20 cellular contexts compared by ENCODE assay signal in genomic region chr1:163048970-163049680, GRCh38. TPM values are rescaled to one million over a fixed set of nuclear protein-coding genes. Genes with fewer than 3 reads are reported as not detected.
"Had no signal": no experiment of that assay in that cellular context is flagged by ENCODE, and none has a peak within 500 bp of the region (broad histone marks: within the 10 kb centered on the region; RNA-seq: fewer than 3 reads in every experiment).

No MANE protein-coding gene starts in this region.

- H3K27ac ChIP-seq: foreskin keratinocyte, right atrium auricular region, transverse colon had no signal

- ATAC-seq: activated naive CD8-positive, alpha-beta T cell treated with anti-CD3 and anti-CD28 coated beads, Interleukin-2, amount 50 U/mL, for 24 hours; activated T-helper 17 cell treated with anti-CD3 and anti-CD28 coated beads, Interleukin-2, amount 50 U/mL, for 72 hours; effector memory CD8-positive, alpha-beta T cell; foreskin keratinocyte; left ventricle myocardium superior; natural killer cell had no signal

- H3K27me3 ChIP-seq: foreskin keratinocyte, right atrium auricular region, transverse colon had no signal

- H3K36me3 ChIP-seq: right atrium auricular region, transverse colon had no signal

- H3K4me3 ChIP-seq: right atrium auricular region, transverse colon had no signal

- DNase-seq: activated CD4-positive, alpha-beta T cell treated with anti-CD3 and anti-CD28 coated beads for 1 hour; activated CD4-positive, alpha-beta T cell treated with anti-CD3 and anti-CD28 coated beads, Interleukin-2, amount 50 U/mL, for 48 hours; activated naive CD4-positive, alpha-beta T cell treated with Interleukin-2 at 50 U/mL for 16 hours; activated naive CD8-positive, alpha-beta T cell treated with anti-CD3 and anti-CD28 coated beads, Interleukin-2, amount 50 U/mL, for 24 hours; aorta; cerebellar nuclear complex; effector memory CD8-positive, alpha-beta T cell; foreskin keratinocyte; left ventricle myocardium superior; mesendoderm; natural killer cell; occipital lobe; small intestine; stimulated activated CD4-positive, alpha-beta T cell treated with anti-CD3 and anti-CD28 coated beads, Interleukin-4, amount 100 ng/mL, for 24 hours; stimulated activated CD8-positive, alpha-beta memory T cell treated with anti-CD3 and anti-CD28 coated beads, Interleukin-4, amount 100 ng/mL, for 48 hours; stimulated activated naive CD4-positive, alpha-beta T cell treated with Interleukin-2 at 50 U/mL for 16 hours; substantia nigra; transverse colon had no signal

- H3K9me3 ChIP-seq: right atrium auricular region, transverse colon had no signal

RNA-seq across cellular contexts. Expression of gene RGS4, which starts 20.0 kb away (rescaled TPM):
- total RNA-seq: activated T-helper 17 cell treated with anti-CD3 and anti-CD28 coated beads, Interleukin-2, amount 50 U/mL, for 72 hours; natural killer cell had no signal
